Comparison of ENCODE assay signal across 8 cellular contexts in genomic region chr16:10039220-10040096, GRCh38.
DNase-seq lines count a peak whose midpoint lies in the region; ATAC-seq lines count a peak whose summit lies in the region.

No MANE protein-coding gene starts in this region.

- H3K27me3 Mint-ChIP-seq in effector memory CD8-positive, alpha-beta T cell, result peaks cover 0 to 13% of the 10 kb centered on the region in 2 donors

- H3K9me3 Mint-ChIP-seq in effector memory CD8-positive, alpha-beta T cell, result peaks cover 0 to 1% of the 10 kb centered on the region in 2 donors

- H3K36me3 Mint-ChIP-seq in effector memory CD8-positive, alpha-beta T cell (ENCODE audit: insufficient read depth), result no peaks in the 10 kb centered on the region

- no peaks in the 10 kb centered on the region for H3K36me3 ChIP-seq in iPS-15b (ENCODE audit: control insufficient read depth, insufficient read depth, low read length)

- H3K27ac ChIP-seq in angular gyrus (ENCODE audit: low read depth, low read length) (peak overlapping the region; percentile 88), substantia nigra (ENCODE audit: low read depth, low read length, poor library complexity, severe bottlenecking) (peak overlapping the region; percentile 83)

- peak overlapping the region; percentile 51 for H3K9ac ChIP-seq in iPS-15b (ENCODE audit: low read depth, low read length)

- H3K27ac Mint-ChIP-seq in effector memory CD8-positive, alpha-beta T cell, result no peak overlapping the region

- peaks cover 5% of the 10 kb centered on the region for H3K27me3 ChIP-seq in iPS-15b (ENCODE audit: control insufficient read depth, insufficient read depth, low read length)

- peaks cover 6% of the 10 kb centered on the region for H3K4me1 ChIP-seq in iPS-15b (ENCODE audit: control insufficient read depth, insufficient read depth, low read length)

- peak overlapping the region; percentile 74 for H3K4me3 ChIP-seq in iPS-15b (ENCODE audit: low read depth, low read length)

- no peaks in the 10 kb centered on the region for H3K4me1 Mint-ChIP-seq in effector memory CD8-positive, alpha-beta T cell (ENCODE audit: low read depth in 2 of 2)

- no peak for ATAC-seq in HG03565 (IDR thresholded peaks at IDR 0.05; ENCODE audit: unreplicated experiment)
- no peak for ATAC-seq in effector memory CD8-positive, alpha-beta T cell (replicated peaks)

- H3K9me3 ChIP-seq in iPS-15b (ENCODE audit: control insufficient read depth, insufficient read depth, low read length), result no peaks in the 10 kb centered on the region

- DNase-seq in DMS 273 (lab: John Stamatoyannopoulos, UW; ENCODE audit: unreplicated experiment) (peak; percentile 18), DMS 273 treated with DMSO at 0.1 percent for 48 hours (lab: John Stamatoyannopoulos, UW) (no peak), substantia nigra (lab: John Stamatoyannopoulos, UW) (peak in 41 of 49 donors; percentile 3 to 72 (median 34)), GOT3 (lab: John Stamatoyannopoulos, UW) (no peak)
- no peak for DNase-seq in effector memory CD8-positive, alpha-beta T cell

- H3K4me3 Mint-ChIP-seq in effector memory CD8-positive, alpha-beta T cell, result no peak overlapping the region

Comparison
In these comparisons a context has a peak if more than half of its experiments do, and no peak if none do; other contexts are left out.
1. DNase-seq: peak in DMS 273 (single experiment) and substantia nigra (41 of 49); none in DMS 273 treated with DMSO at 0.1 percent for 48 hours (single experiment), effector memory CD8-positive, alpha-beta T cell (0 of 3) and GOT3 (single experiment).